14 cellular contexts compared by ENCODE assay signal in the genomic region with DNA sequence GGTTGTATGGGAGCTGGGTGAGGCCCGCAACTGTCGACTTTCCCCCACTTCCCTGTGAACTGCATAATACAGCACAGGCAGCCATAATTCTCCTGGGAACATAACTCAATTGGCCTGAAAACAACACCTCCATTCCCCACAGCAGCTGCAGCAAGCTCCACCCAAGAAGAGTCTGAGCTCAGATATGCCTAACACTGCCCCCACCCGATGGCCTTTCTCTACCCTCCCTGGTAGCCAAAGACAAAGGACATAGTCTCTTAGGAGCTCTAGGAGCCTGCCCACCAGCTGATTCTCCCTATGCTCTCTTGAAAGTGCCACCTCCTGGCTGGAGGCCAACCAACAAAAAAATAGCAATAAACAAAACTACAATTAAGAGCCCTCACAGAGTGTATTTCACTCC.
"Had no signal": no experiment of that assay in that cellular context is flagged by ENCODE, and none has a peak within 500 bp of the region (broad histone marks: within the 10 kb centered on the region; RNA-seq: fewer than 3 reads in every experiment).

No MANE protein-coding gene starts in this region.

- H3K4me3 Mint-ChIP-seq: activated CD8-positive, alpha-beta T cell treated with anti-CD3 and anti-CD28 coated beads, Interleukin-2, amount 10 ng/mL, durations not matched to agents 7 days and 5 days had no signal

- H3K4me3 ChIP-seq: breast epithelium, stomach, thoracic aorta, vagina had no signal

- ATAC-seq: activated CD8-positive, alpha-beta T cell treated with anti-CD3 and anti-CD28 coated beads, Interleukin-2, amount 10 ng/mL, durations not matched to agents 7 days and 5 days; esophagus mucosa had no signal

- H3K27ac ChIP-seq: breast epithelium, neutrophil, stomach, thoracic aorta, vagina had no signal

- H3K4me1 ChIP-seq: breast epithelium, stomach, vagina had no signal

- H3K9me3 ChIP-seq: neutrophil, vagina had no signal

- H3K27me3 ChIP-seq: breast epithelium, neutrophil, stomach, vagina had no signal

- H3K36me3 ChIP-seq: breast epithelium, neutrophil, stomach, thoracic aorta, vagina had no signal

- H3K27ac Mint-ChIP-seq: activated CD8-positive, alpha-beta T cell treated with anti-CD3 and anti-CD28 coated beads, Interleukin-2, amount 10 ng/mL, durations not matched to agents 7 days and 5 days had no signal

- DNase-seq: activated CD4-positive, alpha-beta T cell treated with anti-CD3 and anti-CD28 coated beads for 48 hours; activated CD8-positive, alpha-beta memory T cell treated with anti-CD3 and anti-CD28 coated beads, Interleukin-2, amount 50 U/mL, for 48 hours; activated CD8-positive, alpha-beta T cell treated with anti-CD3 and anti-CD28 coated beads, Interleukin-2, amount 10 ng/mL, durations not matched to agents 7 days and 5 days; activated naive CD4-positive, alpha-beta T cell; aorta; dermis blood vessel endothelial cell; hypothalamus; retina; stomach had no signal
